In the genomic region with DNA sequence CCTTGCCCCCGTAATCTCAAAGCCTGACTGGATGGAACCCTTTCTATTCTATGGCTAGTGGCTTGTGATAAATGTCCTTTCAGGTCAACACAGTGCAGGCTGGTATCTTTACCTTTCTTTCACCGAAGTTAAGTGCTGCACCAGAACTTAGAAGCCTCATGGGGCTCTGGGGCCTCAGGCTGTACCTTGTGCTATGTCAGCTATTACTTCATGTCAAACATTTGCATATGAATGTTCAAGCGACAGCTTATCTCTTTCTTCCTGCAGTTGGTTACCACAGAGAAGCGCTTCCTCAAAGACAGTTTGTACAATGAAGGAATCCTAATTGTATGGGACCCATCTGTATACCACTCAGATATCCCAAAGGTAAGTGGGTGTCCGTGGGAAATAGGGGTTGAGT, we compare ENCODE assay signal across 1 cellular context.
TF ChIP-seq lines count a peak whose summit lies in the region.

No MANE protein-coding gene starts in this region.

TF ChIP-seq in WTC11, 78 proteins besides CTCF, POLR2A, EP300 and RAD21 (continued from another document):
- TF ChIP-seq, protein P1, sequence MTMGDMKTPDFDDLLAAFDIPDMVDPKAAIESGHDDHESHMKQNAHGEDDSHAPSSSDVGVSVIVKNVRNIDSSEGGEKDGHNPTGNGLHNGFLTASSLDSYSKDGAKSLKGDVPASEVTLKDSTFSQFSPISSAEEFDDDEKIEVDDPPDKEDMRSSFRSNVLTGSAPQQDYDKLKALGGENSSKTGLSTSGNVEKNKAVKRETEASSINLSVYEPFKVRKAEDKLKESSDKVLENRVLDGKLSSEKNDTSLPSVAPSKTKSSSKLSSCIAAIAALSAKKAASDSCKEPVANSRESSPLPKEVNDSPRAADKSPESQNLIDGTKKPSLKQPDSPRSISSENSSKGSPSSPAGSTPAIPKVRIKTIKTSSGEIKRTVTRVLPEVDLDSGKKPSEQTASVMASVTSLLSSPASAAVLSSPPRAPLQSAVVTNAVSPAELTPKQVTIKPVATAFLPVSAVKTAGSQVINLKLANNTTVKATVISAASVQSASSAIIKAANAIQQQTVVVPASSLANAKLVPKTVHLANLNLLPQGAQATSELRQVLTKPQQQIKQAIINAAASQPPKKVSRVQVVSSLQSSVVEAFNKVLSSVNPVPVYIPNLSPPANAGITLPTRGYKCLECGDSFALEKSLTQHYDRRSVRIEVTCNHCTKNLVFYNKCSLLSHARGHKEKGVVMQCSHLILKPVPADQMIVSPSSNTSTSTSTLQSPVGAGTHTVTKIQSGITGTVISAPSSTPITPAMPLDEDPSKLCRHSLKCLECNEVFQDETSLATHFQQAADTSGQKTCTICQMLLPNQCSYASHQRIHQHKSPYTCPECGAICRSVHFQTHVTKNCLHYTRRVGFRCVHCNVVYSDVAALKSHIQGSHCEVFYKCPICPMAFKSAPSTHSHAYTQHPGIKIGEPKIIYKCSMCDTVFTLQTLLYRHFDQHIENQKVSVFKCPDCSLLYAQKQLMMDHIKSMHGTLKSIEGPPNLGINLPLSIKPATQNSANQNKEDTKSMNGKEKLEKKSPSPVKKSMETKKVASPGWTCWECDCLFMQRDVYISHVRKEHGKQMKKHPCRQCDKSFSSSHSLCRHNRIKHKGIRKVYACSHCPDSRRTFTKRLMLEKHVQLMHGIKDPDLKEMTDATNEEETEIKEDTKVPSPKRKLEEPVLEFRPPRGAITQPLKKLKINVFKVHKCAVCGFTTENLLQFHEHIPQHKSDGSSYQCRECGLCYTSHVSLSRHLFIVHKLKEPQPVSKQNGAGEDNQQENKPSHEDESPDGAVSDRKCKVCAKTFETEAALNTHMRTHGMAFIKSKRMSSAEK (CRISPR knock-in tag; IDR thresholded peaks at IDR 0.05; ENCODE audit: borderline replicate concordance), result no peak
- TF ChIP-seq ZNF138 (CRISPR knock-in tag; conservative IDR thresholded peaks at IDR 0.05), result no peak
- TF ChIP-seq, protein P2, sequence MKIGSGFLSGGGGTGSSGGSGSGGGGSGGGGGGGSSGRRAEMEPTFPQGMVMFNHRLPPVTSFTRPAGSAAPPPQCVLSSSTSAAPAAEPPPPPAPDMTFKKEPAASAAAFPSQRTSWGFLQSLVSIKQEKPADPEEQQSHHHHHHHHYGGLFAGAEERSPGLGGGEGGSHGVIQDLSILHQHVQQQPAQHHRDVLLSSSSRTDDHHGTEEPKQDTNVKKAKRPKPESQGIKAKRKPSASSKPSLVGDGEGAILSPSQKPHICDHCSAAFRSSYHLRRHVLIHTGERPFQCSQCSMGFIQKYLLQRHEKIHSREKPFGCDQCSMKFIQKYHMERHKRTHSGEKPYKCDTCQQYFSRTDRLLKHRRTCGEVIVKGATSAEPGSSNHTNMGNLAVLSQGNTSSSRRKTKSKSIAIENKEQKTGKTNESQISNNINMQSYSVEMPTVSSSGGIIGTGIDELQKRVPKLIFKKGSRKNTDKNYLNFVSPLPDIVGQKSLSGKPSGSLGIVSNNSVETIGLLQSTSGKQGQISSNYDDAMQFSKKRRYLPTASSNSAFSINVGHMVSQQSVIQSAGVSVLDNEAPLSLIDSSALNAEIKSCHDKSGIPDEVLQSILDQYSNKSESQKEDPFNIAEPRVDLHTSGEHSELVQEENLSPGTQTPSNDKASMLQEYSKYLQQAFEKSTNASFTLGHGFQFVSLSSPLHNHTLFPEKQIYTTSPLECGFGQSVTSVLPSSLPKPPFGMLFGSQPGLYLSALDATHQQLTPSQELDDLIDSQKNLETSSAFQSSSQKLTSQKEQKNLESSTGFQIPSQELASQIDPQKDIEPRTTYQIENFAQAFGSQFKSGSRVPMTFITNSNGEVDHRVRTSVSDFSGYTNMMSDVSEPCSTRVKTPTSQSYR (CRISPR knock-in tag; IDR thresholded peaks at IDR 0.05), result no peak
- no peak for TF ChIP-seq NR2C2 (CRISPR knock-in tag; IDR thresholded peaks at IDR 0.05)
- no peak for TF ChIP-seq ELF4 (CRISPR knock-in tag; IDR thresholded peaks at IDR 0.05; ENCODE audit: low read depth)
- no peak for TF ChIP-seq NR1H2 (CRISPR knock-in tag; IDR thresholded peaks at IDR 0.05)
- no peak for TF ChIP-seq FOXP4 (CRISPR knock-in tag; IDR thresholded peaks at IDR 0.05)
TF ChIP-seq in WTC11: peak in this region for 0.
